ENCODE assay signal across 14 cellular contexts in the genomic region with DNA sequence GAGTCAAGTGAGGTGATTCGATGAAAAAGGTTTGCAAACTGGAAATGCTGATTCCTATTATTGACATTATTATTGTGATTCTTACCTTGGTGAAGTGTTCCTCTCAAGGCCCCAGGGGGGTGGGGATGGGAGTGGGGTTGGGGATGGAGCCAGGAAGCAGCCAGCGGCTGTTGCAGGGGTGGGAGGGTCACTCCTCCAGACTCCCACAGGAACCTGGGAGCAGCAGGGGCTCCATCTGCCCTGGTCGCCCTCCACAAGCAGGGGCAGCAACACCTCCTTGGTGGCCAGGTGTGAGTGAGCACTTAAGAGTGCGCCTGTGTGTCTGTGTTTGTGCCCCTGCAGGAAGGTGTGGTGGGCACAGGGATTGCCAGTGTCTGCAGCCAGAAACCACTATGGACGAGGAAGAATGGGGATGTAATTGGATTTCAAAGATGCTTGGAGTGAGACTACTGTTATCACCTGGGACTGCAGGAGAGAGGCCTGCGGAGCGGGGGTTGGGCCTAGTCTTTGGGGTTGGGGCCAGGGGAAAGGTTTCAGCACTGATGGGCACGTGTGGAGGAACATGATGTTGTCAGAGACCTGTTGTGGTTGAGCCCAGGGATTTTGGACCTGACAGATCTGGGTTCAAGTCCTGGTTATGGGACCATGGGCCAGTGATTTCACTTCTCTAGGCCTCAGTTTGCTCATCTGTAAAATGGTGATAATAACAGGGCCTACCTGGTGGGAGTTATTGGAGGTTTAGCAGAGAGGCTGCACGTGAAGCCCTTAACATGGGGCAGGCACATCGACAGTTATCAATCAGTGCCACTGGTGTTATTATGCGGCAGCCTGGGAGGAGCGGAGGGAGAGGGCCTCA. TPM values are rescaled to one million over a fixed set of nuclear protein-coding genes. Genes with fewer than 3 reads are reported as not detected.
A peak's percentile ranks its signal among the peaks of the same experiment; 100 is the strongest.
DNase-seq lines count a peak whose midpoint lies in the region; ATAC-seq and TF ChIP-seq lines count a peak whose summit lies in the region.
"Had no signal": no experiment of that assay in that cellular context is flagged by ENCODE, and none has a peak within 500 bp of the region (broad histone marks: within the 10 kb centered on the region; RNA-seq: fewer than 3 reads in every experiment).

No MANE protein-coding gene starts in this region.

- no peak overlapping the region for H3K23ac ChIP-seq in mesenchymal stem cell (ENCODE audit: low read length in 2 of 2)

- H3K9ac ChIP-seq in mesenchymal stem cell (ENCODE audit: low read length): peak overlapping the region; percentile 16

- H3K4ac ChIP-seq in mesenchymal stem cell (ENCODE audit: low read depth in 1 of 2, low read length in 2 of 2): peak overlapping the region; percentile 73 to 82

- peak overlapping the region; percentile 84 for H2BK15ac ChIP-seq in mesenchymal stem cell (ENCODE audit: low read depth, poor library complexity, severe bottlenecking)

- no peaks in the 10 kb centered on the region for H3K9me3 ChIP-seq in left ventricle myocardium inferior (replicated peaks)
- no peaks in the 10 kb centered on the region for H3K9me3 ChIP-seq in right atrium auricular region
- H3K9me3 ChIP-seq in OCI-LY7 (ENCODE audit: low read length): no peaks in the 10 kb centered on the region
- H3K9me3 ChIP-seq in mesenchymal stem cell (ENCODE audit: control insufficient read depth, low read length): no peaks in the 10 kb centered on the region

- no TSS peak for BruUV-seq in OCI-LY7 (replicated peaks; lab: Mats Ljungman, UMichigan)

- peaks cover 1% of the 10 kb centered on the region for H3K79me1 ChIP-seq in mesenchymal stem cell (replicated peaks; ENCODE audit: low read length, poor library complexity, severe bottlenecking)

- peak overlapping the region; percentile 75 to 81 for H2BK12ac ChIP-seq in mesenchymal stem cell (ENCODE audit: low read length in 2 of 2)

- 53% methylated on average over 12 of the region's 12 CpGs for WGBS in mesenchymal stem cell

- peak overlapping the region; percentile 47 for H4K8ac ChIP-seq in mesenchymal stem cell (ENCODE audit: low read length)

- H3K9me2 ChIP-seq in OCI-LY7 (ENCODE audit: insufficient read depth, low read length): no peaks in the 10 kb centered on the region

- CTCF ChIA-PET in OCI-LY7 (lab: Charles Lee; ENCODE audit: unreplicated experiment): interaction anchor here (1.0 kb wide), 1 partner anchor 18 kb away, joined by 3 read pairs; no protein-coding TSS in a partner anchor

- H2AFZ ChIP-seq in OCI-LY7 (ENCODE audit: low read length) (peak overlapping the region; percentile 63; the same call in 1 of the 2 replicates), mesenchymal stem cell (ENCODE audit: low read depth, low read length) (no peak overlapping the region)

- POLR2A ChIA-PET in OCI-LY7 (lab: Charles Lee): interaction anchor here (0.8 kb wide), 1 partner anchor 11 kb away, joined by 5 read pairs; no protein-coding TSS in a partner anchor

- peaks cover 61% of the 10 kb centered on the region for H3K4me1 ChIP-seq in left ventricle myocardium inferior
- peaks cover 0 to 50% of the 10 kb centered on the region in 2 donors for H3K4me1 ChIP-seq in right atrium auricular region
- H3K4me1 ChIP-seq in OCI-LY7 (ENCODE audit: insufficient read depth, low read length, poor library complexity, severe bottlenecking): peaks cover 9% of the 10 kb centered on the region
- peaks cover 37% of the 10 kb centered on the region for H3K4me1 ChIP-seq in mesenchymal stem cell (ENCODE audit: control insufficient read depth, insufficient read depth, low read depth, low read length)

- H3K27me3 ChIP-seq in left ventricle myocardium inferior (ENCODE audit: low read depth) (no peaks in the 10 kb centered on the region), right atrium auricular region (no peaks in the 10 kb centered on the region), mesenchymal stem cell (ENCODE audit: control insufficient read depth in 1 of 2, insufficient read depth in 1 of 2, low read length in 2 of 2) (peaks cover 3 to 23% of the 10 kb centered on the region in 2 experiments)

- intact Hi-C loops in left ventricle myocardium inferior (cut with micrococcal nuclease) (loop anchor here (10.0 kb wide), 1 partner anchor 71 kb away; no protein-coding TSS in a partner anchor), OCI-LY7 (cut with micrococcal nuclease; ENCODE audit: unreplicated experiment) (no loop called here), posterior cingulate gyrus (cut with DNase I) (no loop called here)

- H2BK5ac ChIP-seq in mesenchymal stem cell (ENCODE audit: low read depth, low read length, poor library complexity, severe bottlenecking): no peak overlapping the region

- ATAC-seq in GM18868 (IDR thresholded peaks at IDR 0.05; ENCODE audit: unreplicated experiment): no peak
- ATAC-seq: activated T-cell treated with anti-CD3 and anti-CD28 coated beads, Interleukin-2, amount 50 U/mL, for 72 hours had no signal

- TF ChIP-seq CTCF in left ventricle myocardium inferior (IDR thresholded peaks at IDR 0.05; ENCODE audit: borderline replicate concordance) (no peak), right atrium auricular region (IDR thresholded peaks at IDR 0.05) (no peak), OCI-LY7 (conservative IDR thresholded peaks at IDR 0.05; ENCODE audit: low read length) (no peak)

- H3K4me3 ChIP-seq in left ventricle myocardium inferior: no peak overlapping the region
- no peak overlapping the region for H3K4me3 ChIP-seq in right atrium auricular region
- H3K4me3 ChIP-seq in OCI-LY7 (ENCODE audit: low read depth, low read length, poor library complexity, severe bottlenecking): no peak overlapping the region
- no peak overlapping the region for H3K4me3 ChIP-seq in mesenchymal stem cell (ENCODE audit: insufficient read depth in 1 of 2, low read depth in 1 of 2, low read length in 2 of 2)
- H3K4me3 ChIP-seq: dorsolateral prefrontal cortex had no signal

- H4K20me1 ChIP-seq in OCI-LY7 (ENCODE audit: insufficient read depth, low read length): no peaks in the 10 kb centered on the region

- H2AK5ac ChIP-seq in mesenchymal stem cell (ENCODE audit: low read length, severe bottlenecking): no peak overlapping the region

- H3K36me3 ChIP-seq in left ventricle myocardium inferior (no peaks in the 10 kb centered on the region), right atrium auricular region (no peaks in the 10 kb centered on the region), OCI-LY7 (ENCODE audit: insufficient read depth, low read length) (no peaks in the 10 kb centered on the region), mesenchymal stem cell (ENCODE audit: control insufficient read depth in 1 of 2, insufficient read depth in 2 of 2, low read depth in 1 of 2, low read length in 2 of 2) (no peaks in the 10 kb centered on the region)

- H3K4me2 ChIP-seq in OCI-LY7 (ENCODE audit: low read length) (no peak overlapping the region), mesenchymal stem cell (ENCODE audit: low read length, poor library complexity, severe bottlenecking) (no peak overlapping the region)

- H3K14ac ChIP-seq in mesenchymal stem cell (ENCODE audit: low read length in 2 of 2): peak overlapping the region in 1 of 2 experiments; percentile 63

- H3K18ac ChIP-seq in mesenchymal stem cell (ENCODE audit: low read depth in 1 of 2, low read length in 2 of 2): peak overlapping the region; percentile 47 to 81

- no peaks in the 10 kb centered on the region for H3K79me2 ChIP-seq in OCI-LY7 (ENCODE audit: insufficient read depth, low read depth, low read length)

- DNase-seq in left ventricle myocardium inferior (no peak), right atrium auricular region (ENCODE audit: low spot score) (no peak), OCI-LY7 (ENCODE audit: low spot score) (no peak), mesenchymal stem cell (no peak), NCI-H1694 (lab: John Stamatoyannopoulos, UW) (no peak), posterior cingulate gyrus (no peak)
- DNase-seq in activated CD4-positive, CD25-positive, alpha-beta regulatory T cell (lab: John Stamatoyannopoulos, UW): no peak
- DNase-seq: activated CD4-positive, alpha-beta T cell treated with anti-CD3 and anti-CD28 coated beads for 1 hour; NCI-H187; stimulated activated CD4-positive, alpha-beta T cell treated with anti-CD3 and anti-CD28 coated beads, Interleukin-2, amount 100 ng/mL, for 24 hours; T-helper 1 cell had no signal

- H3K27ac ChIP-seq in left ventricle myocardium inferior (replicated peaks): peak overlapping the region; percentile 21
- H3K27ac ChIP-seq in right atrium auricular region: peak overlapping the region in 1 of 2 donors; percentile 31
- H3K27ac ChIP-seq in OCI-LY7 (ENCODE audit: low read depth, low read length, poor library complexity, severe bottlenecking): no peak overlapping the region
- H3K27ac ChIP-seq in mesenchymal stem cell (ENCODE audit: low read length, poor library complexity, severe bottlenecking): peak overlapping the region; percentile 9

- H4K91ac ChIP-seq in mesenchymal stem cell (ENCODE audit: low read length): peak overlapping the region; percentile 53

- H2BK120ac ChIP-seq in mesenchymal stem cell (ENCODE audit: low read depth, low read length): peak overlapping the region; percentile 69

RNA-seq across cellular contexts. Expression of gene TP53I11, which starts 3.6 kb away (rescaled TPM):
- total RNA-seq in left ventricle myocardium inferior: 39.4 TPM
- 10 to 100 TPM; 46.7 to 89.0 TPM for total RNA-seq in right atrium auricular region
- total RNA-seq in OCI-LY7 (2014; rRNA removed; shearing (Covaris generic)): 0.05 and 0.25 TPM in 2 replicates
- total RNA-seq in OCI-LY7 (2022): 0.51 TPM in 1 of 2 replicates, not detected in the other
- 235 TPM for polyA plus RNA-seq in mesenchymal stem cell (2013, experiment 1 of 2)
- polyA plus RNA-seq in mesenchymal stem cell (2013, experiment 2 of 2): 235 TPM

Comparison
In these comparisons a context has a peak if more than half of its experiments do, and no peak if none do; other contexts are left out.
1. RNA of gene TP53I11, which starts 3.6 kb away (total RNA-seq): 46.7 to 89.0 TPM in right atrium auricular region and 39.4 TPM in left ventricle myocardium inferior (single experiment); 0.05 to 0.51 TPM in OCI-LY7; every median in the first group is over 10 times any median in the second.